ENCODE assay signal across 12 cellular contexts in the genomic region with DNA sequence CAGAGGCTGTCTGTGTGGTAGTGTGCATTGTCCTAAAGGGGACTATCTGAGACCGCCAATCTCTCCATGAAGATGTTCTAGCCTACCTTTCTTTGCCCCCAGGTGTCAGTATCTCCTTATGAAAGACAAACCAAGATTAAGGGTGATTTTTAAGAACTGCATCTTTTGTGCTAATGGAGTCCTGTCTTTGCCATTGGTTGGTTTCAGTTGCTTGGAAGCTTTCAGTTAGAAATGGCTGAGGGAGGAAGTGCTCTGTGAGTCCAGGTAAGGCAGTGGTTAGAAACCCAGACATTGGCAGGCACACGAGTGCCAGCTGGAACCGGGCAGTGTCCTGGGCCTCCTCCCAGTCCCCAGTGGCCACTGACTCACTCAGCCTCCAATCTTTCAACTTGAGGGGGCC.
DNase-seq lines count a peak whose midpoint lies in the region; ATAC-seq, FAIRE-seq and TF ChIP-seq lines count a peak whose summit lies in the region.
"Had no signal": no experiment of that assay in that cellular context is flagged by ENCODE, and none has a peak within 500 bp of the region (broad histone marks: within the 10 kb centered on the region; RNA-seq: fewer than 3 reads in every experiment).

No MANE protein-coding gene starts in this region.

- H3K27me3 Mint-ChIP-seq in activated CD4-positive, alpha-beta T cell treated with anti-CD3 and anti-CD28 coated beads, Interleukin-2, amount 10 ng/mL, durations not matched to agents 24 days and 14 days: no peaks in the 10 kb centered on the region
- H3K27me3 Mint-ChIP-seq in stimulated activated naive B cell treated with anti-CD40 and anti-IgM and Interleukin-4, amounts not matched to agents 10 μg/mL and 1 μg/mL and 100 μg/mL, for 72 hours: no peaks in the 10 kb centered on the region

- RAD21 ChIA-PET in GM12878 (lab: Charles Lee; ENCODE audit: unreplicated experiment): no interaction called here

- H3K4me2 ChIP-seq in MM.1S (ENCODE audit: low read depth, low read length) (no peak overlapping the region), GM12878 (ENCODE audit: control insufficient read depth, insufficient read depth) (peak overlapping the region; percentile 82; the same call in 1 of the 2 replicates)

- peaks cover 83% of the 10 kb centered on the region for H3K4me1 Mint-ChIP-seq in activated CD4-positive, alpha-beta T cell treated with anti-CD3 and anti-CD28 coated beads, Interleukin-2, amount 10 ng/mL, durations not matched to agents 24 days and 14 days
- H3K4me1 Mint-ChIP-seq in stimulated activated naive B cell treated with anti-CD40 and anti-IgM and Interleukin-4, amounts not matched to agents 10 μg/mL and 1 μg/mL and 100 μg/mL, for 72 hours: peaks cover 58 to 86% of the 10 kb centered on the region in 2 donors

- peak; percentile 36 for ATAC-seq in GM12878
- no peak for ATAC-seq in stimulated activated naive B cell treated with anti-CD40 and anti-IgM and Interleukin-4, amounts not matched to agents 10 μg/mL and 1 μg/mL and 100 μg/mL, for 72 hours (replicated peaks)
- no peak for ATAC-seq in GM21737 (IDR thresholded peaks at IDR 0.05; ENCODE audit: unreplicated experiment)
- ATAC-seq: K562 had no signal

- SMC1A ChIA-PET in GM12878 (lab: Charles Lee; ENCODE audit: uncharacterized antibody, unreplicated experiment): interaction anchor here (0.9 to 21.4 kb wide), 3 partner anchors 16 to 71 kb away, joined by 4 to 443 read pairs (median 23); no protein-coding TSS in a partner anchor

- TF ChIP-seq CTCF in MM.1S (IDR thresholded peaks at IDR 0.05; ENCODE audit: low read length) (peak; percentile 30), GM12878 (IDR thresholded peaks at IDR 0.05 in 2 of 3, conservative IDR thresholded peaks at IDR 0.05 in 1 of 3; ENCODE audit: control insufficient read depth in 2 of 3, extremely low read depth in 1 of 3, insufficient read depth in 1 of 3, low read depth in 3 of 3, low read length in 3 of 3) (peak; percentile 25 to 53 (median 40); a peak in 5 of 6 replicates), WERI-Rb-1 (IDR thresholded peaks at IDR 0.05; ENCODE audit: low read depth, low read length) (no peak)

- BruUV-seq in GM12878 (replicated peaks; lab: Mats Ljungman, UMichigan): no TSS peak

- POLR2A ChIA-PET in GM12878 (lab: Charles Lee): interaction anchor here (1.5 kb wide), 1 partner anchor 24 kb away, joined by 3 read pairs; no protein-coding TSS in a partner anchor

- no peaks in the 10 kb centered on the region for H3K9me2 ChIP-seq in MM.1S (replicated peaks; ENCODE audit: insufficient read depth, low read length)

- H3K27ac ChIP-seq in MM.1S (ENCODE audit: low read length): no peak overlapping the region
- H3K27ac ChIP-seq in GM12878 (ENCODE audit: control insufficient read depth, insufficient read depth): peak overlapping the region; percentile 49; the same call in 1 of the 2 replicates
- H3K27ac ChIP-seq in WERI-Rb-1: no peak overlapping the region

- no peak overlapping the region for H3K4me3 ChIP-seq in MM.1S (ENCODE audit: low read length)
- H3K4me3 ChIP-seq in GM12878: no peak overlapping the region
- H3K4me3 ChIP-seq in WERI-Rb-1 (ENCODE audit: low read depth, low read length): no peak overlapping the region
- H3K4me3 ChIP-seq: K562 had no signal

- H4K20me1 ChIP-seq in MM.1S (ENCODE audit: insufficient read depth, low read length) (no peaks in the 10 kb centered on the region), GM12878 (ENCODE audit: control insufficient read depth, insufficient read depth) (no peaks in the 10 kb centered on the region)

- H2AFZ ChIP-seq in MM.1S (ENCODE audit: low read length): no peak overlapping the region
- H2AFZ ChIP-seq in GM12878 (ENCODE audit: control insufficient read depth, low read depth, low read length): no peak overlapping the region

- no peak for TF ChIP-seq EP300 in GM12878 (IDR thresholded peaks at IDR 0.05; ENCODE audit: borderline replicate concordance in 1 of 2, control insufficient read depth in 1 of 2, low read depth in 2 of 2, low read length in 2 of 2)

- H3K4me3 Mint-ChIP-seq in activated CD4-positive, alpha-beta T cell treated with anti-CD3 and anti-CD28 coated beads, Interleukin-2, amount 10 ng/mL, durations not matched to agents 24 days and 14 days: peak overlapping the region; percentile 70
- H3K4me3 Mint-ChIP-seq in stimulated activated naive B cell treated with anti-CD40 and anti-IgM and Interleukin-4, amounts not matched to agents 10 μg/mL and 1 μg/mL and 100 μg/mL, for 72 hours: peak overlapping the region; percentile 37 to 39
- H3K4me3 Mint-ChIP-seq: nephron had no signal

- in situ Hi-C loops in GM12878 (cut with MboI): loop anchor here (5.0 to 10.0 kb wide), 2 partner anchors 71 to 344 kb away; no protein-coding TSS in a partner anchor

- H3K79me2 ChIP-seq in MM.1S (ENCODE audit: low read length) (peaks cover 29% of the 10 kb centered on the region), GM12878 (ENCODE audit: control insufficient read depth, insufficient read depth, low read length) (peaks cover 66% of the 10 kb centered on the region)

- TF ChIP-seq POLR2A in GM12878 (IDR thresholded peaks at IDR 0.05; ENCODE audit: low read depth, low read length): no peak

- H3K36me3 Mint-ChIP-seq in activated CD4-positive, alpha-beta T cell treated with anti-CD3 and anti-CD28 coated beads, Interleukin-2, amount 10 ng/mL, durations not matched to agents 24 days and 14 days (ENCODE audit: low read depth): peaks cover 63% of the 10 kb centered on the region
- peaks cover 54 to 82% of the 10 kb centered on the region in 2 donors for H3K36me3 Mint-ChIP-seq in stimulated activated naive B cell treated with anti-CD40 and anti-IgM and Interleukin-4, amounts not matched to agents 10 μg/mL and 1 μg/mL and 100 μg/mL, for 72 hours

- intact Hi-C loops in activated CD4-positive, alpha-beta T cell treated with anti-CD3 and anti-CD28 coated beads, Interleukin-2, amount 10 ng/mL, durations not matched to agents 24 days and 14 days (cut with micrococcal nuclease): loop anchor here (2.0 kb wide), 1 partner anchor 72 kb away; no protein-coding TSS in a partner anchor
- intact Hi-C loops in GM12878 (cut with micrococcal nuclease; ENCODE audit: unreplicated experiment): loop anchor here (1.0 to 5.0 kb wide), 2 partner anchors 71 to 186 kb away; no protein-coding TSS in a partner anchor

- peak; percentile 68 for DNase-seq in activated CD4-positive, alpha-beta T cell treated with anti-CD3 and anti-CD28 coated beads, Interleukin-2, amount 10 ng/mL, durations not matched to agents 24 days and 14 days
- DNase-seq in activated CD4-positive, alpha-beta T cell treated with anti-CD3 and anti-CD28 coated beads for 4 hours: no peak
- DNase-seq in MM.1S (no peak), GM12878 (ENCODE audit: low read depth, low spot score) (no peak), NCI-H2196 treated with DMSO at 0.1 percent for 48 hours (lab: John Stamatoyannopoulos, UW; ENCODE audit: unreplicated experiment) (no peak), WERI-Rb-1 (no peak)
- no peak for DNase-seq in stimulated activated naive B cell treated with anti-CD40 and anti-IgM and Interleukin-4, amounts not matched to agents 10 μg/mL and 1 μg/mL and 100 μg/mL, for 72 hours
- DNase-seq: GF-D8, NCI-H345 had no signal

- CTCF ChIA-PET in GM12878 (lab: Yijun Ruan, JAX): interaction anchor here (0.7 to 14.6 kb wide), 6 partner anchors 27 to 434 kb away, joined by 3 to 118 read pairs (median 3); no protein-coding TSS in a partner anchor

- H3K9me3 Mint-ChIP-seq in activated CD4-positive, alpha-beta T cell treated with anti-CD3 and anti-CD28 coated beads, Interleukin-2, amount 10 ng/mL, durations not matched to agents 24 days and 14 days: no peaks in the 10 kb centered on the region
- H3K9me3 Mint-ChIP-seq in stimulated activated naive B cell treated with anti-CD40 and anti-IgM and Interleukin-4, amounts not matched to agents 10 μg/mL and 1 μg/mL and 100 μg/mL, for 72 hours: no peaks in the 10 kb centered on the region
- H3K9me3 Mint-ChIP-seq: nephron had no signal

- H3F3A ChIP-seq in MM.1S (ENCODE audit: insufficient read depth, low read length): no peaks in the 10 kb centered on the region

- H3K9me3 ChIP-seq in MM.1S (replicated peaks; ENCODE audit: insufficient read depth, low read length): no peaks in the 10 kb centered on the region
- H3K9me3 ChIP-seq in GM12878 (replicated peaks; ENCODE audit: control insufficient read depth, insufficient read depth, low read length): no peaks in the 10 kb centered on the region
- no peaks in the 10 kb centered on the region for H3K9me3 ChIP-seq in WERI-Rb-1 (ENCODE audit: severe bottlenecking)

- H3K27me3 ChIP-seq in MM.1S (replicated peaks; ENCODE audit: insufficient read depth, low read length) (no peaks in the 10 kb centered on the region), GM12878 (replicated peaks in 1 of 2; ENCODE audit: control insufficient read depth in 2 of 2, insufficient read depth in 2 of 2, low read length in 1 of 2) (no peaks in the 10 kb centered on the region), WERI-Rb-1 (ENCODE audit: insufficient read depth, low read depth, severe bottlenecking) (no peaks in the 10 kb centered on the region)

- no peak overlapping the region for H3K9ac ChIP-seq in MM.1S (ENCODE audit: low read length)
- no peak overlapping the region for H3K9ac ChIP-seq in GM12878 (ENCODE audit: control insufficient read depth, insufficient read depth, low read length)

- peak; percentile 77 for TF ChIP-seq RAD21 in GM12878 (IDR thresholded peaks at IDR 0.05; ENCODE audit: insufficient read depth, low read depth, low read length)

- no peak for FAIRE-seq in GM12878 (lab: Jason Lieb, UNC)
- FAIRE-seq: K562 had no signal

- H3K4me1 ChIP-seq in MM.1S (ENCODE audit: low read length): no peaks in the 10 kb centered on the region; the same call in 1 of the 2 replicates
- peaks cover 43% of the 10 kb centered on the region for H3K4me1 ChIP-seq in GM12878 (ENCODE audit: control insufficient read depth, insufficient read depth, low read length)

- WGBS in GM12878 (ENCODE audit: insufficient coverage, insufficient replicate concordance, low lambda C conversion rate, missing lambda C conversion rate): 89% methylated on average over 3 of the region's 3 CpGs

- H3K36me3 ChIP-seq in MM.1S (replicated peaks; ENCODE audit: insufficient read depth, low read length) (no peaks in the 10 kb centered on the region), GM12878 (ENCODE audit: control insufficient read depth in 2 of 2, insufficient read depth in 2 of 2, low read length in 1 of 2) (peaks cover 14 to 34% of the 10 kb centered on the region in 2 experiments), WERI-Rb-1 (no peaks in the 10 kb centered on the region; the same call in 1 of the 2 replicates)

- H3K27ac Mint-ChIP-seq in activated CD4-positive, alpha-beta T cell treated with anti-CD3 and anti-CD28 coated beads, Interleukin-2, amount 10 ng/mL, durations not matched to agents 24 days and 14 days: peak overlapping the region; percentile 100
- peak overlapping the region; percentile 86 for H3K27ac Mint-ChIP-seq in stimulated activated naive B cell treated with anti-CD40 and anti-IgM and Interleukin-4, amounts not matched to agents 10 μg/mL and 1 μg/mL and 100 μg/mL, for 72 hours
- H3K27ac Mint-ChIP-seq: nephron had no signal

TF ChIP-seq in GM12878, 131 proteins besides CTCF, POLR2A, EP300 and RAD21 (continues in another document):
- TF ChIP-seq YY1 (IDR thresholded peaks at IDR 0.05; ENCODE audit: low read depth, low read length): 0 out of 2 replicates have a peak, but pooled peaks have one; percentile 34
